1 cellular context compared by ENCODE assay signal in the genomic region with DNA sequence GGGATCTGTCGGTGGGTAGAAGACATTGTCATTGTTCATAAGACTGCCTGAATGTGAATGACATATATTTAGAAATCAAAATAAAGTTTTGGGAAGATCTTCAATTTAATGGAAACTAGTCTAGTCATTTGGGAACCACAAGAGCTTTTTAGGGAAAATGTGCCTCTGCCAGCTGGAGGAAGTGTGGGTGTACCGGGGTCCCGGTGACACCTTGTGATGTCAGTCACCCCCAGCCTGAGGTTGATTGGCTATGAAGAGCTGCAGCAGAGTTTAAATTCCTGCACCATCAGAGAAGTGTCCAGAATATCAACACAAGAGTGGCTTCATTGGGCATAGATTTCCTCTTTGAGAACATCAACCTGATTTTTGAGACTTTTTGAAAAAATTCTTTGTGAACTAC.
TF ChIP-seq lines count a peak whose summit lies in the region.

A gene with protein sequence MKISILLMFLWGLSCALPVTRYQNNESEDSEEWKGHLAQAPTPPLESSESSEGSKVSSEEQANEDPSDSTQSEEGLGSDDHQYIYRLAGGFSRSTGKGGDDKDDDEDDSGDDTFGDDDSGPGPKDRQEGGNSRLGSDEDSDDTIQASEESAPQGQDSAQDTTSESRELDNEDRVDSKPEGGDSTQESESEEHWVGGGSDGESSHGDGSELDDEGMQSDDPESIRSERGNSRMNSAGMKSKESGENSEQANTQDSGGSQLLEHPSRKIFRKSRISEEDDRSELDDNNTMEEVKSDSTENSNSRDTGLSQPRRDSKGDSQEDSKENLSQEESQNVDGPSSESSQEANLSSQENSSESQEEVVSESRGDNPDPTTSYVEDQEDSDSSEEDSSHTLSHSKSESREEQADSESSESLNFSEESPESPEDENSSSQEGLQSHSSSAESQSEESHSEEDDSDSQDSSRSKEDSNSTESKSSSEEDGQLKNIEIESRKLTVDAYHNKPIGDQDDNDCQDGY (plus strand): TSS at position 301 of the 400 bp plus-strand sequence. CDS start 6,213 bp downstream, outside the sequence.

TF ChIP-seq in HCT116, 20 proteins besides CTCF, POLR2A, EP300 and RAD21:
- TF ChIP-seq REST (IDR thresholded peaks at IDR 0.05; ENCODE audit: low read depth) (no peak), ZNF274 (IDR thresholded peaks at IDR 0.05; ENCODE audit: low read depth, low read length) (no peak), CBX3 (IDR thresholded peaks at IDR 0.05; ENCODE audit: low read depth) (no peak), CEBPB (IDR thresholded peaks at IDR 0.05; ENCODE audit: low read depth) (no peak), ZBTB33 (IDR thresholded peaks at IDR 0.05; ENCODE audit: extremely low read depth, insufficient replicate concordance, low read length) (no peak), ZFX (IDR thresholded peaks at IDR 0.05) (no peak), SP1 (IDR thresholded peaks at IDR 0.05; ENCODE audit: low read depth) (no peak), SRF (IDR thresholded peaks at IDR 0.05; ENCODE audit: low read depth) (no peak), ELF1 (IDR thresholded peaks at IDR 0.05; ENCODE audit: borderline replicate concordance, low read depth) (no peak), ATF3 (IDR thresholded peaks at IDR 0.05) (no peak), EZH2 (IDR thresholded peaks at IDR 0.05) (no peak), TCF7L2 (IDR thresholded peaks at IDR 0.05; ENCODE audit: borderline replicate concordance, extremely low read depth, insufficient read depth, insufficient read length) (no peak), YY1 (IDR thresholded peaks at IDR 0.05; ENCODE audit: extremely low read depth, insufficient replicate concordance, low read depth, low read length) (no peak), FOSL1 (IDR thresholded peaks at IDR 0.05; ENCODE audit: low read depth) (no peak)
- TF ChIP-seq, protein P1, sequence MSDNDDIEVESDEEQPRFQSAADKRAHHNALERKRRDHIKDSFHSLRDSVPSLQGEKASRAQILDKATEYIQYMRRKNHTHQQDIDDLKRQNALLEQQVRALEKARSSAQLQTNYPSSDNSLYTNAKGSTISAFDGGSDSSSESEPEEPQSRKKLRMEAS (IDR thresholded peaks at IDR 0.05), result no peak
